1 cellular context compared by ENCODE assay signal in the genomic region with DNA sequence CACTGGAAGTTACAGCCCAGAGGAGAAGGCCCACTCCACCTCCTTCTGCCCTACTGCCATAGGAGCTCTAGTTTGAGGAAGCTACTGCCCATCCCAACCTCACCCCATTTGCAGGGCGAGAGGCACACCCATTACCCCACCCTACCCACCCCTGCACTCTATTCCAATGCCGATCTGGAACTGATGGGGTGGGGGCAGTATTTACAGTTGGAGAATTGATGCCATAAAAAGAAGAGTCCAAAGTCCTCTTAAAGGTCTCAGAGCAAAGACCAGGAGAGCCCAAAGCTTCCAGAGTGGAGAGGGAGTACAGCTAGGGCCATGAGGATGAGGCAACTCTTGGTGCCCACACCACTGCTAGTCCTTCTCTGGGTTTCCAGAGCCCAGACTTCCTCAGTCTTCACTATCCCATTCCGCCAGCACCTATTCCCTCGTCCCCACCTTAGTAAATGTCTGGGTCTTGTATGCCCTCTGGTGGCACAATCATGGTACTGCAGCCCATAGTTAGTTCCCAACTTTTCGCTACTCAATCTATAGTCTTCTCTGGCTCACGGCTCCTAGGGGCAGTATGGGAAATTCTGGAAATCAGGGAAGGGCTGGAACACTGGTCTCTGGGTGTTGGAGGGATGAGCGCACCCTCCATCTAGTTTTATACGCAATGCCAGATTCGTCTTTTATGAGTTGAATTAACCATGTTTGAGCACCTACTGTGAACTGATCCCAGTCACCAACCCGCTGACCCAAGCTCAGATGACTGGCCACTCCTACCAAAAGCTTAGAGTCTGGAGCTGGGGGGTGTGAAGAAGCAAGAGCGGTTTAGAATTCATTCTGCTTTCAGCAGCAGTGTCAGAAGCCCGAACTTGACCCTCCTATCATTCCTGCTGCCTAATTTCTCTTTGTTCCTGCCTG.
A peak's percentile ranks its signal among the peaks of the same experiment; 100 is the strongest.
TF ChIP-seq lines count a peak whose summit lies in the region.

No MANE protein-coding gene starts in this region.

TF ChIP-seq in HepG2, 621 proteins besides CTCF, POLR2A, EP300 and RAD21 (continued from another document and continues in another):
- TF ChIP-seq, protein P1, sequence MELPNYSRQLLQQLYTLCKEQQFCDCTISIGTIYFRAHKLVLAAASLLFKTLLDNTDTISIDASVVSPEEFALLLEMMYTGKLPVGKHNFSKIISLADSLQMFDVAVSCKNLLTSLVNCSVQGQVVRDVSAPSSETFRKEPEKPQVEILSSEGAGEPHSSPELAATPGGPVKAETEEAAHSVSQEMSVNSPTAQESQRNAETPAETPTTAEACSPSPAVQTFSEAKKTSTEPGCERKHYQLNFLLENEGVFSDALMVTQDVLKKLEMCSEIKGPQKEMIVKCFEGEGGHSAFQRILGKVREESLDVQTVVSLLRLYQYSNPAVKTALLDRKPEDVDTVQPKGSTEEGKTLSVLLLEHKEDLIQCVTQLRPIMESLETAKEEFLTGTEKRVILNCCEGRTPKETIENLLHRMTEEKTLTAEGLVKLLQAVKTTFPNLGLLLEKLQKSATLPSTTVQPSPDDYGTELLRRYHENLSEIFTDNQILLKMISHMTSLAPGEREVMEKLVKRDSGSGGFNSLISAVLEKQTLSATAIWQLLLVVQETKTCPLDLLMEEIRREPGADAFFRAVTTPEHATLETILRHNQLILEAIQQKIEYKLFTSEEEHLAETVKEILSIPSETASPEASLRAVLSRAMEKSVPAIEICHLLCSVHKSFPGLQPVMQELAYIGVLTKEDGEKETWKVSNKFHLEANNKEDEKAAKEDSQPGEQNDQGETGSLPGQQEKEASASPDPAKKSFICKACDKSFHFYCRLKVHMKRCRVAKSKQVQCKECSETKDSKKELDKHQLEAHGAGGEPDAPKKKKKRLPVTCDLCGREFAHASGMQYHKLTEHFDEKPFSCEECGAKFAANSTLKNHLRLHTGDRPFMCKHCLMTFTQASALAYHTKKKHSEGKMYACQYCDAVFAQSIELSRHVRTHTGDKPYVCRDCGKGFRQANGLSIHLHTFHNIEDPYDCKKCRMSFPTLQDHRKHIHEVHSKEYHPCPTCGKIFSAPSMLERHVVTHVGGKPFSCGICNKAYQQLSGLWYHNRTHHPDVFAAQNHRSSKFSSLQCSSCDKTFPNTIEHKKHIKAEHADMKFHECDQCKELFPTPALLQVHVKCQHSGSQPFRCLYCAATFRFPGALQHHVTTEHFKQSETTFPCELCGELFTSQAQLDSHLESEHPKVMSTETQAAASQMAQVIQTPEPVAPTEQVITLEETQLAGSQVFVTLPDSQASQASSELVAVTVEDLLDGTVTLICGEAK (IDR thresholded peaks at IDR 0.05): no peak
- TF ChIP-seq, protein P1 (CRISPR knock-in tag; IDR thresholded peaks at IDR 0.05): no peak
- TF ChIP-seq, protein P2, sequence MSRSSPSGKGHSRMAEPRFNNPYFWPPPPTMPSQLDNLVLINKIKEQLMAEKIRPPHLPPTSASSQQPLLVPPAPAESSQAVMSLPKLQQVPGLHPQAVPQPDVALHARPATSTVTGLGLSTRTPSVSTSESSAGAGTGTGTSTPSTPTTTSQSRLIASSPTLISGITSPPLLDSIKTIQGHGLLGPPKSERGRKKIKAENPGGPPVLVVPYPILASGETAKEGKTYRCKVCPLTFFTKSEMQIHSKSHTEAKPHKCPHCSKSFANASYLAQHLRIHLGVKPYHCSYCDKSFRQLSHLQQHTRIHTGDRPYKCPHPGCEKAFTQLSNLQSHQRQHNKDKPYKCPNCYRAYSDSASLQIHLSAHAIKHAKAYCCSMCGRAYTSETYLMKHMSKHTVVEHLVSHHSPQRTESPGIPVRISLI (CRISPR knock-in tag; IDR thresholded peaks at IDR 0.05; ENCODE audit: borderline replicate concordance): peak; percentile 83; the same call in 1 of the 2 replicates
- no peak for TF ChIP-seq KLF12 (CRISPR knock-in tag; IDR thresholded peaks at IDR 0.05; ENCODE audit: borderline replicate concordance)
- TF ChIP-seq ARNT2 (CRISPR knock-in tag; IDR thresholded peaks at IDR 0.05; ENCODE audit: low read depth): no peak
- TF ChIP-seq, protein P3, sequence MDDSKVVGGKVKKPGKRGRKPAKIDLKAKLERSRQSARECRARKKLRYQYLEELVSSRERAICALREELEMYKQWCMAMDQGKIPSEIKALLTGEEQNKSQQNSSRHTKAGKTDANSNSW (CRISPR knock-in tag; IDR thresholded peaks at IDR 0.05; ENCODE audit: borderline replicate concordance): no peak
- peak; percentile 33; the same call in 1 of the 2 replicates for TF ChIP-seq ZNF788 (CRISPR knock-in tag; IDR thresholded peaks at IDR 0.05; ENCODE audit: borderline replicate concordance)
- 0 out of 2 replicates have a peak, but pooled peaks have one; percentile 40 for TF ChIP-seq HNF4G (IDR thresholded peaks at IDR 0.05; ENCODE audit: borderline replicate concordance, low read depth, low read length)
- TF ChIP-seq HNF4G (CRISPR knock-in tag; IDR thresholded peaks at IDR 0.05; ENCODE audit: borderline replicate concordance, low read depth): no peak
- TF ChIP-seq ZSCAN21 (CRISPR knock-in tag; IDR thresholded peaks at IDR 0.05; ENCODE audit: borderline replicate concordance): no peak
- TF ChIP-seq SETDB1 (CRISPR knock-in tag; IDR thresholded peaks at IDR 0.05; ENCODE audit: borderline replicate concordance): no peak
- TF ChIP-seq ZNF891 (CRISPR knock-in tag; IDR thresholded peaks at IDR 0.05): no peak
- TF ChIP-seq, protein P4, sequence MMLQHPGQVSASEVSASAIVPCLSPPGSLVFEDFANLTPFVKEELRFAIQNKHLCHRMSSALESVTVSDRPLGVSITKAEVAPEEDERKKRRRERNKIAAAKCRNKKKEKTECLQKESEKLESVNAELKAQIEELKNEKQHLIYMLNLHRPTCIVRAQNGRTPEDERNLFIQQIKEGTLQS (CRISPR knock-in tag; IDR thresholded peaks at IDR 0.05): no peak
- TF ChIP-seq, protein P5, sequence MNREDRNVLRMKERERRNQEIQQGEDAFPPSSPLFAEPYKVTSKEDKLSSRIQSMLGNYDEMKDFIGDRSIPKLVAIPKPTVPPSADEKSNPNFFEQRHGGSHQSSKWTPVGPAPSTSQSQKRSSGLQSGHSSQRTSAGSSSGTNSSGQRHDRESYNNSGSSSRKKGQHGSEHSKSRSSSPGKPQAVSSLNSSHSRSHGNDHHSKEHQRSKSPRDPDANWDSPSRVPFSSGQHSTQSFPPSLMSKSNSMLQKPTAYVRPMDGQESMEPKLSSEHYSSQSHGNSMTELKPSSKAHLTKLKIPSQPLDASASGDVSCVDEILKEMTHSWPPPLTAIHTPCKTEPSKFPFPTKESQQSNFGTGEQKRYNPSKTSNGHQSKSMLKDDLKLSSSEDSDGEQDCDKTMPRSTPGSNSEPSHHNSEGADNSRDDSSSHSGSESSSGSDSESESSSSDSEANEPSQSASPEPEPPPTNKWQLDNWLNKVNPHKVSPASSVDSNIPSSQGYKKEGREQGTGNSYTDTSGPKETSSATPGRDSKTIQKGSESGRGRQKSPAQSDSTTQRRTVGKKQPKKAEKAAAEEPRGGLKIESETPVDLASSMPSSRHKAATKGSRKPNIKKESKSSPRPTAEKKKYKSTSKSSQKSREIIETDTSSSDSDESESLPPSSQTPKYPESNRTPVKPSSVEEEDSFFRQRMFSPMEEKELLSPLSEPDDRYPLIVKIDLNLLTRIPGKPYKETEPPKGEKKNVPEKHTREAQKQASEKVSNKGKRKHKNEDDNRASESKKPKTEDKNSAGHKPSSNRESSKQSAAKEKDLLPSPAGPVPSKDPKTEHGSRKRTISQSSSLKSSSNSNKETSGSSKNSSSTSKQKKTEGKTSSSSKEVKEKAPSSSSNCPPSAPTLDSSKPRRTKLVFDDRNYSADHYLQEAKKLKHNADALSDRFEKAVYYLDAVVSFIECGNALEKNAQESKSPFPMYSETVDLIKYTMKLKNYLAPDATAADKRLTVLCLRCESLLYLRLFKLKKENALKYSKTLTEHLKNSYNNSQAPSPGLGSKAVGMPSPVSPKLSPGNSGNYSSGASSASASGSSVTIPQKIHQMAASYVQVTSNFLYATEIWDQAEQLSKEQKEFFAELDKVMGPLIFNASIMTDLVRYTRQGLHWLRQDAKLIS (CRISPR knock-in tag; IDR thresholded peaks at IDR 0.05): no peak
- TF ChIP-seq ELF1 (CRISPR knock-in tag; IDR thresholded peaks at IDR 0.05): no peak
- TF ChIP-seq IRF2 (CRISPR knock-in tag; IDR thresholded peaks at IDR 0.05): 0 out of 2 replicates have a peak, but pooled peaks have one; percentile 46
- TF ChIP-seq ZNF12 (CRISPR knock-in tag; IDR thresholded peaks at IDR 0.05): no peak
- TF ChIP-seq ZNF17 (CRISPR knock-in tag; IDR thresholded peaks at IDR 0.05): no peak
- no peak for TF ChIP-seq HMGA1 (CRISPR knock-in tag; conservative IDR thresholded peaks at IDR 0.05)
- TF ChIP-seq, protein P6, sequence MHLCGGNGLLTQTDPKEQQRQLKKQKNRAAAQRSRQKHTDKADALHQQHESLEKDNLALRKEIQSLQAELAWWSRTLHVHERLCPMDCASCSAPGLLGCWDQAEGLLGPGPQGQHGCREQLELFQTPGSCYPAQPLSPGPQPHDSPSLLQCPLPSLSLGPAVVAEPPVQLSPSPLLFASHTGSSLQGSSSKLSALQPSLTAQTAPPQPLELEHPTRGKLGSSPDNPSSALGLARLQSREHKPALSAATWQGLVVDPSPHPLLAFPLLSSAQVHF (CRISPR knock-in tag; IDR thresholded peaks at IDR 0.05): no peak
- TF ChIP-seq, protein P7, sequence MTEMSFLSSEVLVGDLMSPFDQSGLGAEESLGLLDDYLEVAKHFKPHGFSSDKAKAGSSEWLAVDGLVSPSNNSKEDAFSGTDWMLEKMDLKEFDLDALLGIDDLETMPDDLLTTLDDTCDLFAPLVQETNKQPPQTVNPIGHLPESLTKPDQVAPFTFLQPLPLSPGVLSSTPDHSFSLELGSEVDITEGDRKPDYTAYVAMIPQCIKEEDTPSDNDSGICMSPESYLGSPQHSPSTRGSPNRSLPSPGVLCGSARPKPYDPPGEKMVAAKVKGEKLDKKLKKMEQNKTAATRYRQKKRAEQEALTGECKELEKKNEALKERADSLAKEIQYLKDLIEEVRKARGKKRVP (CRISPR knock-in tag; IDR thresholded peaks at IDR 0.05): no peak
- TF ChIP-seq, protein P8, sequence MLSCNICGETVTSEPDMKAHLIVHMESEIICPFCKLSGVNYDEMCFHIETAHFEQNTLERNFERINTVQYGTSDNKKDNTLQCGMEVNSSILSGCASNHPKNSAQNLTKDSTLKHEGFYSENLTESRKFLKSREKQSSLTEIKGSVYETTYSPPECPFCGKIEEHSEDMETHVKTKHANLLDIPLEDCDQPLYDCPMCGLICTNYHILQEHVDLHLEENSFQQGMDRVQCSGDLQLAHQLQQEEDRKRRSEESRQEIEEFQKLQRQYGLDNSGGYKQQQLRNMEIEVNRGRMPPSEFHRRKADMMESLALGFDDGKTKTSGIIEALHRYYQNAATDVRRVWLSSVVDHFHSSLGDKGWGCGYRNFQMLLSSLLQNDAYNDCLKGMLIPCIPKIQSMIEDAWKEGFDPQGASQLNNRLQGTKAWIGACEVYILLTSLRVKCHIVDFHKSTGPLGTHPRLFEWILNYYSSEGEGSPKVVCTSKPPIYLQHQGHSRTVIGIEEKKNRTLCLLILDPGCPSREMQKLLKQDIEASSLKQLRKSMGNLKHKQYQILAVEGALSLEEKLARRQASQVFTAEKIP (CRISPR knock-in tag; IDR thresholded peaks at IDR 0.05; ENCODE audit: borderline replicate concordance): no peak
- TF ChIP-seq, protein P9, sequence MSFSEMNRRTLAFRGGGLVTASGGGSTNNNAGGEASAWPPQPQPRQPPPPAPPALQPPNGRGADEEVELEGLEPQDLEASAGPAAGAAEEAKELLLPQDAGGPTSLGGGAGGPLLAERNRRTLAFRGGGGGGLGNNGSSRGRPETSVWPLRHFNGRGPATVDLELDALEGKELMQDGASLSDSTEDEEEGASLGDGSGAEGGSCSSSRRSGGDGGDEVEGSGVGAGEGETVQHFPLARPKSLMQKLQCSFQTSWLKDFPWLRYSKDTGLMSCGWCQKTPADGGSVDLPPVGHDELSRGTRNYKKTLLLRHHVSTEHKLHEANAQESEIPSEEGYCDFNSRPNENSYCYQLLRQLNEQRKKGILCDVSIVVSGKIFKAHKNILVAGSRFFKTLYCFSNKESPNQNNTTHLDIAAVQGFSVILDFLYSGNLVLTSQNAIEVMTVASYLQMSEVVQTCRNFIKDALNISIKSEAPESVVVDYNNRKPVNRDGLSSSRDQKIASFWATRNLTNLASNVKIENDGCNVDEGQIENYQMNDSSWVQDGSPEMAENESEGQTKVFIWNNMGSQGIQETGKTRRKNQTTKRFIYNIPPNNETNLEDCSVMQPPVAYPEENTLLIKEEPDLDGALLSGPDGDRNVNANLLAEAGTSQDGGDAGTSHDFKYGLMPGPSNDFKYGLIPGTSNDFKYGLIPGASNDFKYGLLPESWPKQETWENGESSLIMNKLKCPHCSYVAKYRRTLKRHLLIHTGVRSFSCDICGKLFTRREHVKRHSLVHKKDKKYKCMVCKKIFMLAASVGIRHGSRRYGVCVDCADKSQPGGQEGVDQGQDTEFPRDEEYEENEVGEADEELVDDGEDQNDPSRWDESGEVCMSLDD (CRISPR knock-in tag; IDR thresholded peaks at IDR 0.05; ENCODE audit: borderline replicate concordance): no peak
- TF ChIP-seq ZNF333 (CRISPR knock-in tag; IDR thresholded peaks at IDR 0.05; ENCODE audit: borderline replicate concordance): no peak
- TF ChIP-seq, protein P10, sequence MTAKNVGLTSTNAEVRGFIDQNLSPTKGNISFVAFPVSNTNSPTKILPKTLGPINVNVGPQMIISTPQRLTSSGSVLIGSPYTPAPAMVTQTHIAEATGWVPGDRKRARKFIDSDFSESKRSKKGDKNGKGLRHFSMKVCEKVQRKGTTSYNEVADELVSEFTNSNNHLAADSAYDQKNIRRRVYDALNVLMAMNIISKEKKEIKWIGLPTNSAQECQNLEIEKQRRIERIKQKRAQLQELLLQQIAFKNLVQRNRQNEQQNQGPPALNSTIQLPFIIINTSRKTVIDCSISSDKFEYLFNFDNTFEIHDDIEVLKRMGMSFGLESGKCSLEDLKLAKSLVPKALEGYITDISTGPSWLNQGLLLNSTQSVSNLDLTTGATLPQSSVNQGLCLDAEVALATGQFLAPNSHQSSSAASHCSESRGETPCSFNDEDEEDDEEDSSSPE (CRISPR knock-in tag; IDR thresholded peaks at IDR 0.05): no peak
